14 cellular contexts compared by ENCODE assay signal in the genomic region with DNA sequence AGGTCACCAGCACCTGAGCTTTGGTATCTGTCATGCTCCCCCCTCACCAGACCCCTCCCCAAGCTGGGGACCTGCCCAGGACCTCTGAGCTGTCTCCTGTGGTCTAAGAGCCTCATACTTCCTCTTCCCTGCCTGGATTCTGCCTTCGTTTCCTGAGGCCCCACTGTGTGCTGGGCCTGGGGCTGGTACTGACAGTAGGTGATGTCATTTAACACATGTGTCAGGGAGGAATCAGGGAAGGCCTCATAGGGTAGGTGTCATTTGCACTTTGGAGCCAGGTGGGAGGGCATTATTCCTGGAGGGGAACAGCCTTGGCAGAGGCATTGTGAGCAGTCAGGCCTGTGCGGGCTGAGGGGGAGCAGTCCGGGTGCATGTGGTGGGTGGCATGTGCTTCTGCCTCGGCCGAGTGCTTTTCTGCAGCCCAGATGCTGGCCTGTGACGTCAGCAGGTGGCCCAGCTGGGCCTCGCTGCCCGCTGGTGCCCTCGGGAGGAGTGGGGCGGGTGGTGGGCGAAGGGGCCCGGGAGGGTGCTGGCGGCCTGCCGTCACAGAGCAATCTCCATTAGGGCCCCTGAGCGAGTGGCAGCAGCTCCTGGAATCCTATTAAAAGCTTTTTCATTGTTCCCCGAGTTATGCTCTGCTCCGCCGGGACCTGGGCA.
DNase-seq lines count a peak whose midpoint lies in the region; ATAC-seq lines count a peak whose summit lies in the region.
"Had no signal": no experiment of that assay in that cellular context is flagged by ENCODE, and none has a peak within 500 bp of the region (broad histone marks: within the 10 kb centered on the region; RNA-seq: fewer than 3 reads in every experiment).

No MANE protein-coding gene starts in this region.

- H3K36me3 Mint-ChIP-seq in stimulated activated effector memory CD8-positive, alpha-beta T cell treated with anti-CD3 and anti-CD28 coated beads, Interleukin-12 subunit alpha, Interleukin-12 subunit beta, amount 100 ng/mL, for 72 hours, result no peaks in the 10 kb centered on the region

- no peak for ATAC-seq in stimulated activated effector memory CD8-positive, alpha-beta T cell treated with anti-CD3 and anti-CD28 coated beads, Interleukin-12 subunit alpha, Interleukin-12 subunit beta, amount 100 ng/mL, for 72 hours
- ATAC-seq: activated T-cell treated with anti-CD3 and anti-CD28 coated beads, Interleukin-2, amount 50 U/mL, for 4 hours had no signal

- peak overlapping the region; percentile 56 for H3K27ac Mint-ChIP-seq in stimulated activated effector memory CD8-positive, alpha-beta T cell treated with anti-CD3 and anti-CD28 coated beads, Interleukin-12 subunit alpha, Interleukin-12 subunit beta, amount 100 ng/mL, for 72 hours

- H3K4me1 Mint-ChIP-seq in stimulated activated effector memory CD8-positive, alpha-beta T cell treated with anti-CD3 and anti-CD28 coated beads, Interleukin-12 subunit alpha, Interleukin-12 subunit beta, amount 100 ng/mL, for 72 hours, result peaks cover 7% of the 10 kb centered on the region

- DNase-seq in NCI-H1417 (lab: John Stamatoyannopoulos, UW), result peak in 2 of 3 experiments; percentile 67 to 76
- DNase-seq in NCI-H1417 treated with DMSO at 0.1 percent for 48 hours (lab: John Stamatoyannopoulos, UW), result no peak
- DNase-seq in NCI-H2171 treated with DMSO at 0.1 percent for 48 hours (lab: John Stamatoyannopoulos, UW), result peak; percentile 88
- DNase-seq in stimulated activated effector memory CD8-positive, alpha-beta T cell treated with anti-CD3 and anti-CD28 coated beads, Interleukin-12 subunit alpha, Interleukin-12 subunit beta, amount 100 ng/mL, for 72 hours (ENCODE audit: low spot score in 2 of 2), result no peak
- no peak for DNase-seq in activated CD4-positive, alpha-beta T cell treated with anti-CD3 and anti-CD28 coated beads, Interleukin-2, amount 50 U/mL, for 1 hour
- DNase-seq in SIG-M5 (lab: John Stamatoyannopoulos, UW), result no peak
- DNase-seq in activated naive CD4-positive, alpha-beta T cell treated with anti-CD3 and anti-CD28 coated beads, Interleukin-2, amount 50 U/mL, for 16 hours, result no peak
- DNase-seq: ACHN; activated CD4-positive, CD25-positive, alpha-beta regulatory T cell treated with anti-CD3 and anti-CD28 coated beads, Interleukin-2, amount 50 U/mL, for 72 hours; activated T-cell treated with anti-CD3 and anti-CD28 coated beads, Interleukin-2, amount 50 U/mL, for 4 hours; islet precursor cell; Karpas-422 had no signal

- no peaks in the 10 kb centered on the region for H3K9me3 Mint-ChIP-seq in stimulated activated effector memory CD8-positive, alpha-beta T cell treated with anti-CD3 and anti-CD28 coated beads, Interleukin-12 subunit alpha, Interleukin-12 subunit beta, amount 100 ng/mL, for 72 hours
- H3K9me3 Mint-ChIP-seq: activated T-cell treated with anti-CD3 and anti-CD28 coated beads, Interleukin-2, amount 50 U/mL, for 4 hours had no signal

- no peak overlapping the region for H3K4me3 Mint-ChIP-seq in stimulated activated effector memory CD8-positive, alpha-beta T cell treated with anti-CD3 and anti-CD28 coated beads, Interleukin-12 subunit alpha, Interleukin-12 subunit beta, amount 100 ng/mL, for 72 hours
- H3K4me3 Mint-ChIP-seq: activated T-cell treated with anti-CD3 and anti-CD28 coated beads, Interleukin-2, amount 50 U/mL, for 4 hours had no signal

- peak overlapping the region; percentile 93 for H3K27ac ChIP-seq in cingulate gyrus (ENCODE audit: low read depth, low read length)
- H3K27ac ChIP-seq: SK-N-MC had no signal

Comparison
In these comparisons a context has a peak if more than half of its experiments do, and no peak if none do; other contexts are left out.
1. DNase-seq: peak in NCI-H1417 (2 of 3) and NCI-H2171 treated with DMSO at 0.1 percent for 48 hours (single experiment); none in NCI-H1417 treated with DMSO at 0.1 percent for 48 hours (single experiment), stimulated activated effector memory CD8-positive, alpha-beta T cell treated with anti-CD3 and anti-CD28 coated beads, Interleukin-12 subunit alpha, Interleukin-12 subunit beta, amount 100 ng/mL, for 72 hours (0 of 2), activated CD4-positive, alpha-beta T cell treated with anti-CD3 and anti-CD28 coated beads, Interleukin-2, amount 50 U/mL, for 1 hour (single experiment), SIG-M5 (single experiment) and activated naive CD4-positive, alpha-beta T cell treated with anti-CD3 and anti-CD28 coated beads, Interleukin-2, amount 50 U/mL, for 16 hours (single experiment).